17 cellular contexts compared by ENCODE assay signal in genomic region chr1:30768830-30769718, GRCh38. TPM values are rescaled to one million over a fixed set of nuclear protein-coding genes. Genes with fewer than 3 reads are reported as not detected.
DNase-seq lines count a peak whose midpoint lies in the region; ATAC-seq and TF ChIP-seq lines count a peak whose summit lies in the region.
"Had no signal": no experiment of that assay in that cellular context is flagged by ENCODE, and none has a peak within 500 bp of the region (broad histone marks: within the 10 kb centered on the region; RNA-seq: fewer than 3 reads in every experiment).

No MANE protein-coding gene starts in this region.

- no peaks in the 10 kb centered on the region for H3K9me3 ChIP-seq in Loucy (ENCODE audit: insufficient read depth, low read depth, low read length)
- H3K9me3 ChIP-seq in osteoblast (ENCODE audit: low read depth, low read length): no peaks in the 10 kb centered on the region
- H3K9me3 ChIP-seq: sigmoid colon had no signal

- no peak for ATAC-seq in GM21423 (IDR thresholded peaks at IDR 0.05; ENCODE audit: unreplicated experiment)
- ATAC-seq: naive thymus-derived CD8-positive, alpha-beta T cell; Panc1 had no signal

- no peaks in the 10 kb centered on the region for H3F3A ChIP-seq in Loucy (ENCODE audit: low read depth)

- H3K27ac ChIP-seq in osteoblast (ENCODE audit: low read depth, low read length): no peak overlapping the region
- H3K27ac ChIP-seq: sigmoid colon had no signal

- TF ChIP-seq CTCF in Loucy (conservative IDR thresholded peaks at IDR 0.05; ENCODE audit: low read length) (no peak), osteoblast (IDR thresholded peaks at IDR 0.05; ENCODE audit: extremely low read depth, low read depth, low read length) (no peak)

- H3K4me1 ChIP-seq in Loucy (ENCODE audit: insufficient read depth, low read length, poor library complexity, severe bottlenecking): peaks cover 24% of the 10 kb centered on the region
- H3K4me1 ChIP-seq in osteoblast (ENCODE audit: insufficient read depth, low read length): peaks cover 1% of the 10 kb centered on the region

- H3K79me2 ChIP-seq in Loucy (ENCODE audit: insufficient read depth, low read length): no peaks in the 10 kb centered on the region
- H3K79me2 ChIP-seq in osteoblast (ENCODE audit: insufficient read depth, low read length): no peaks in the 10 kb centered on the region

- H3K4me2 ChIP-seq in Loucy (ENCODE audit: low read depth, low read length, poor library complexity, severe bottlenecking) (peak overlapping the region; percentile 67), osteoblast (ENCODE audit: insufficient read depth, low read length) (no peak overlapping the region)

- peak; percentile 74 for TF ChIP-seq POLR2A in erythroblast (IDR thresholded peaks at IDR 0.05; ENCODE audit: low read length)

- no peaks in the 10 kb centered on the region for H3K27me3 ChIP-seq in Loucy (ENCODE audit: insufficient read depth, low read length, poor library complexity, severe bottlenecking)
- H3K27me3 ChIP-seq in osteoblast (ENCODE audit: insufficient read depth, low read length): peaks cover 1% of the 10 kb centered on the region
- H3K27me3 ChIP-seq: sigmoid colon had no signal

- no peaks in the 10 kb centered on the region for H4K20me1 ChIP-seq in Loucy (ENCODE audit: insufficient read depth, low read length, poor library complexity, severe bottlenecking)
- H4K20me1 ChIP-seq in osteoblast (ENCODE audit: insufficient read depth, low read length): no peaks in the 10 kb centered on the region

- H3K4me3 ChIP-seq in Loucy (ENCODE audit: low read length, poor library complexity, severe bottlenecking) (peak overlapping the region; percentile 45), osteoblast (ENCODE audit: insufficient read depth, low read length) (no peak overlapping the region)
- H3K4me3 ChIP-seq: sigmoid colon had no signal

- H2AFZ ChIP-seq in Loucy (ENCODE audit: low read length) (0 out of 2 replicates have a peak overlapping the region, but pooled peaks have one; percentile 4), osteoblast (ENCODE audit: low read length) (no peak overlapping the region)

- H3K36me3 ChIP-seq in Loucy (ENCODE audit: insufficient read depth, low read length) (no peaks in the 10 kb centered on the region), osteoblast (ENCODE audit: insufficient read depth, low read length) (no peaks in the 10 kb centered on the region)
- H3K36me3 ChIP-seq: sigmoid colon had no signal

- H3K9ac ChIP-seq in Loucy (ENCODE audit: low read depth, low read length, poor library complexity, severe bottlenecking): peak overlapping the region; percentile 59

- no peaks in the 10 kb centered on the region for H3K9me2 ChIP-seq in Loucy (replicated peaks; ENCODE audit: low read depth, low read length)

- DNase-seq in GF-D8 (lab: John Stamatoyannopoulos, UW) (peak; percentile 82), erythroblast (lab: John Stamatoyannopoulos, UW) (peak; percentile 97 to 99), osteoblast (ENCODE audit: insufficient read length, low spot score, missing footprints) (peak; percentile 73), pons (ENCODE audit: low spot score) (no peak)
- DNase-seq in stimulated activated CD8-positive, alpha-beta memory T cell treated with anti-CD3 and anti-CD28 coated beads, Interleukin-4, amount 100 ng/mL, for 48 hours: no peak
- DNase-seq: activated CD4-positive, alpha-beta T cell treated with anti-CD3 and anti-CD28 coated beads, Interleukin-2, amount 50 U/mL, for 48 hours; activated gamma-delta T cell treated with Interleukin-2 at 50 U/mL for 16 hours; caudate nucleus; COR-L47; naive thymus-derived CD8-positive, alpha-beta T cell; NCI-H146; NCI-H446; sigmoid colon; substantia nigra had no signal

RNA-seq across cellular contexts. Expression of gene LAPTM5, which starts 11.5 kb away (rescaled TPM):
- total RNA-seq in osteoblast: 0.72 and 1.8 TPM in 2 replicates

RNA-seq across cellular contexts. Expression of gene MATN1, which starts 45.7 kb away (rescaled TPM):
- total RNA-seq in osteoblast: under 0.01 TPM in 1 of 2 replicates, not detected in the other

Comparison
In these comparisons a context has a peak if more than half of its experiments do, and no peak if none do; other contexts are left out.
1. DNase-seq: peak in GF-D8 (single experiment), erythroblast (2 of 2) and osteoblast (single experiment); none in stimulated activated CD8-positive, alpha-beta memory T cell treated with anti-CD3 and anti-CD28 coated beads, Interleukin-4, amount 100 ng/mL, for 48 hours (single experiment) and pons (single experiment).